In genomic region chr14:34685819-34686428, GRCh38 we compare ENCODE assay signal across 1 cellular context.
TF ChIP-seq lines count a peak whose summit lies in the region.

No MANE protein-coding gene starts in this region.

TF ChIP-seq in HepG2, 621 proteins besides CTCF, POLR2A, EP300 and RAD21 (continued from another document and continues in another):
- TF ChIP-seq ZBTB43 (CRISPR knock-in tag; conservative IDR thresholded peaks at IDR 0.05) (no peak), SMARCE1 (IDR thresholded peaks at IDR 0.05; ENCODE audit: borderline replicate concordance) (no peak), SP140L (CRISPR knock-in tag; IDR thresholded peaks at IDR 0.05; ENCODE audit: borderline replicate concordance) (no peak), CREBL2 (CRISPR knock-in tag; IDR thresholded peaks at IDR 0.05; ENCODE audit: borderline replicate concordance) (no peak), FOXJ3 (CRISPR knock-in tag; IDR thresholded peaks at IDR 0.05; ENCODE audit: borderline replicate concordance) (no peak), NR2F2 (IDR thresholded peaks at IDR 0.05; ENCODE audit: borderline replicate concordance, low read depth) (no peak), ZNF441 (CRISPR knock-in tag; IDR thresholded peaks at IDR 0.05; ENCODE audit: borderline replicate concordance) (no peak), GTF3A (CRISPR knock-in tag; conservative IDR thresholded peaks at IDR 0.05) (no peak), ZFP82 (CRISPR knock-in tag; IDR thresholded peaks at IDR 0.05; ENCODE audit: borderline replicate concordance) (no peak), YEATS2 (CRISPR knock-in tag; IDR thresholded peaks at IDR 0.05; ENCODE audit: borderline replicate concordance) (no peak), BCL6 (CRISPR knock-in tag; IDR thresholded peaks at IDR 0.05) (peak; percentile 71; the same call in 1 of the 2 replicates), KAT2B (IDR thresholded peaks at IDR 0.05; ENCODE audit: borderline replicate concordance, low read depth, low read length) (no peak), EED (CRISPR knock-in tag; IDR thresholded peaks at IDR 0.05) (no peak), ZNF605 (CRISPR knock-in tag; IDR thresholded peaks at IDR 0.05) (no peak), ZBTB42 (CRISPR knock-in tag; IDR thresholded peaks at IDR 0.05) (no peak), ZBTB4 (CRISPR knock-in tag; IDR thresholded peaks at IDR 0.05; ENCODE audit: borderline replicate concordance) (no peak), GPN1 (CRISPR knock-in tag; IDR thresholded peaks at IDR 0.05; ENCODE audit: borderline replicate concordance) (no peak), IKZF1 (IDR thresholded peaks at IDR 0.05) (no peak), XRCC5 (optimal IDR thresholded peaks at IDR 0.05; ENCODE audit: low read length) (no peak), ZNF556 (CRISPR knock-in tag; IDR thresholded peaks at IDR 0.05; ENCODE audit: borderline replicate concordance) (no peak), KLF15 (CRISPR knock-in tag; IDR thresholded peaks at IDR 0.05; ENCODE audit: borderline replicate concordance) (no peak), ZMYM4 (CRISPR knock-in tag; IDR thresholded peaks at IDR 0.05) (no peak; the same call in 1 of the 2 replicates), ZNF282 (IDR thresholded peaks at IDR 0.05; ENCODE audit: partially characterized antibody) (no peak), RERE (CRISPR knock-in tag; IDR thresholded peaks at IDR 0.05; ENCODE audit: low read depth) (no peak), ZHX1 (CRISPR knock-in tag; IDR thresholded peaks at IDR 0.05; ENCODE audit: low read depth) (no peak), NKX3-1 (CRISPR knock-in tag; IDR thresholded peaks at IDR 0.05) (no peak), TFDP2 (CRISPR knock-in tag; IDR thresholded peaks at IDR 0.05) (no peak), ZFP37 (CRISPR knock-in tag; IDR thresholded peaks at IDR 0.05; ENCODE audit: borderline replicate concordance) (peak; percentile 2; the same call in 1 of the 2 replicates), TIGD3 (CRISPR knock-in tag; IDR thresholded peaks at IDR 0.05; ENCODE audit: borderline replicate concordance) (no peak; the same call in 1 of the 2 replicates), ZBTB14 (CRISPR knock-in tag; IDR thresholded peaks at IDR 0.05) (no peak), SAP130 (CRISPR knock-in tag; IDR thresholded peaks at IDR 0.05; ENCODE audit: low read depth) (peak; percentile 37; the same call in 1 of the 2 replicates), ZFP90 (CRISPR knock-in tag; IDR thresholded peaks at IDR 0.05; ENCODE audit: borderline replicate concordance) (no peak), ZNF850 (CRISPR knock-in tag; conservative IDR thresholded peaks at IDR 0.05) (no peak), MYPOP (CRISPR knock-in tag; IDR thresholded peaks at IDR 0.05) (no peak), GRHL1 (CRISPR knock-in tag; conservative IDR thresholded peaks at IDR 0.05) (no peak), FOXO4 (CRISPR knock-in tag; conservative IDR thresholded peaks at IDR 0.05) (no peak), ZNF629 (CRISPR knock-in tag; conservative IDR thresholded peaks at IDR 0.05) (no peak)
